ENCODE assay signal across 1 cellular context in the genomic region with DNA sequence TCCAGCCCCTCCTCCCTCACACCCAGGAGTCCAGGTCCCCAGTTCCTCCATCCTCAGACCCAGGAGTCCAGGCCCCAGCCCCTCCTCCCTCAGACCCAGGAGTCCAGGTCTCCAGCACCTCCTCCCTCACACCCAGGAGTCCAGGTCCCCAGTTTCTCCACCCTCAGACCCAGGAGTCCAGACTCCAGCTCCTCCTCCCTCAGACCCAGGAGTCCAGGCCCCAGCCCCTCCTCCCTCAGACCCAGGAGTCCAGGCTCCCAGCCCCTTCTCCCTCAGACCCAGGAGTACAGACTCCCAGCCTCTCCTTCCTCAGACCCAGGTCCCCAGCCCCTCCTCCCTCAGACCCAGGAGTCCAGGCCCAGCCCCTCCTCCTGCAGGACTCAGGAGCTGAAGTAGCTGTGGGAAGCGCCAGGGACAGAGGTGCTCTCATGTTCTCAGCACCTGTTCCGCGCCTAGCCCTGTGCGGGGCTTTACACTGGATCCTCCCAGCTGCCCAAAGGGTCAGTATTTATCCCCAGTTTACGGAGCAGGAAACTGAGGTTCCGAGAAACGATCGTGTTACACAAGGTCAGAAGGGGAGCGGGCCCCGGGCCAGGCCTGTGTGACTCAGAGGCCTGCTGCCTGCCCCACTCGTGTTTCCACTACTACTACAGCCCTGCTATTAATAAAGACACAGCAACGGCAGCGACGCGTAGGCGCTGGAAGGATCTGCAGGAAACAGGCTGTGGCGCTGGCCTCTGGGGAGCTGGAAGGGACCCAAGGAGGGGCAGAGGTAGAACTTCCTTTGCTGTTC.
A peak's percentile ranks its signal among the peaks of the same experiment; 100 is the strongest.
TF ChIP-seq lines count a peak whose summit lies in the region.

No MANE protein-coding gene starts in this region.

TF ChIP-seq in HepG2, 621 proteins besides CTCF, POLR2A, EP300 and RAD21 (continues in another document):
- TF ChIP-seq CENPT (CRISPR knock-in tag; IDR thresholded peaks at IDR 0.05; ENCODE audit: low read depth) (no peak), SMARCE1 (IDR thresholded peaks at IDR 0.05; ENCODE audit: borderline replicate concordance) (no peak), ZNF253 (CRISPR knock-in tag; IDR thresholded peaks at IDR 0.05; ENCODE audit: borderline replicate concordance) (no peak), ADNP (CRISPR knock-in tag; IDR thresholded peaks at IDR 0.05) (peak; percentile 39; the same call in 1 of the 2 replicates), ZMYM3 (CRISPR knock-in tag; IDR thresholded peaks at IDR 0.05) (peak; percentile 72), RNF2 (conservative IDR thresholded peaks at IDR 0.05; ENCODE audit: low read depth) (no peak), ZNF121 (CRISPR knock-in tag; IDR thresholded peaks at IDR 0.05) (0 out of 2 replicates have a peak, but pooled peaks have one; percentile 18), ZSCAN29 (CRISPR knock-in tag; conservative IDR thresholded peaks at IDR 0.05) (no peak), ZNF577 (CRISPR knock-in tag; IDR thresholded peaks at IDR 0.05; ENCODE audit: borderline replicate concordance, low read depth) (no peak), ZNF841 (CRISPR knock-in tag; IDR thresholded peaks at IDR 0.05; ENCODE audit: borderline replicate concordance) (no peak), IKZF5 (CRISPR knock-in tag; IDR thresholded peaks at IDR 0.05) (no peak), STAT5B (CRISPR knock-in tag; IDR thresholded peaks at IDR 0.05) (no peak), TFE3 (CRISPR knock-in tag; IDR thresholded peaks at IDR 0.05) (0 out of 2 replicates have a peak, but pooled peaks have one; percentile 4), ZMYM2 (CRISPR knock-in tag; IDR thresholded peaks at IDR 0.05) (peak; percentile 41; the same call in 1 of the 2 replicates), ZBTB46 (CRISPR knock-in tag; IDR thresholded peaks at IDR 0.05; ENCODE audit: borderline replicate concordance) (no peak), KDM1A (CRISPR knock-in tag; IDR thresholded peaks at IDR 0.05) (peak; percentile 69; the same call in 1 of the 2 replicates), MAZ (IDR thresholded peaks at IDR 0.05; ENCODE audit: borderline replicate concordance, low read depth, low read length) (no peak), MAZ (CRISPR knock-in tag; IDR thresholded peaks at IDR 0.05; ENCODE audit: low read depth) (no peak), MATR3 (CRISPR knock-in tag; IDR thresholded peaks at IDR 0.05) (no peak), MTERF4 (CRISPR knock-in tag; IDR thresholded peaks at IDR 0.05) (0 out of 2 replicates have a peak, but pooled peaks have one; percentile 46), ZNF678 (CRISPR knock-in tag; IDR thresholded peaks at IDR 0.05) (no peak), MTF1 (CRISPR knock-in tag; IDR thresholded peaks at IDR 0.05) (no peak), NR2F1 (CRISPR knock-in tag; IDR thresholded peaks at IDR 0.05) (0 out of 4 replicates have a peak, but pooled peaks of 1 of the 2 experiments have one; percentile 13), HNRNPK (IDR thresholded peaks at IDR 0.05; ENCODE audit: low read depth, low read length, poor library complexity, severe bottlenecking) (no peak), SP2 (CRISPR knock-in tag; IDR thresholded peaks at IDR 0.05) (no peak), ZNF629 (CRISPR knock-in tag; conservative IDR thresholded peaks at IDR 0.05) (peak; percentile 96), SALL1 (CRISPR knock-in tag; IDR thresholded peaks at IDR 0.05) (peak; percentile 20; the same call in 1 of the 2 replicates), KDM3A (CRISPR knock-in tag; IDR thresholded peaks at IDR 0.05; ENCODE audit: low read depth) (no peak), NR2F2 (IDR thresholded peaks at IDR 0.05; ENCODE audit: borderline replicate concordance, low read depth) (no peak), GABPB1 (CRISPR knock-in tag; IDR thresholded peaks at IDR 0.05) (peak; percentile 5; the same call in 1 of the 2 replicates), RBAK (CRISPR knock-in tag; IDR thresholded peaks at IDR 0.05) (no peak), ZNF331 (CRISPR knock-in tag; IDR thresholded peaks at IDR 0.05) (peak; percentile 23; the same call in 1 of the 2 replicates), TGIF2 (CRISPR knock-in tag; IDR thresholded peaks at IDR 0.05) (0 out of 2 replicates have a peak, but pooled peaks have one; percentile 24), NRL (CRISPR knock-in tag; IDR thresholded peaks at IDR 0.05; ENCODE audit: borderline replicate concordance) (no peak), ZSCAN22 (CRISPR knock-in tag; IDR thresholded peaks at IDR 0.05) (peak; percentile 97), RXRB (CRISPR knock-in tag; IDR thresholded peaks at IDR 0.05; ENCODE audit: borderline replicate concordance) (peak; percentile 32; the same call in 1 of the 2 replicates), TERF1 (CRISPR knock-in tag; IDR thresholded peaks at IDR 0.05) (no peak), ZNF549 (CRISPR knock-in tag; IDR thresholded peaks at IDR 0.05) (no peak)
- TF ChIP-seq, protein P1, sequence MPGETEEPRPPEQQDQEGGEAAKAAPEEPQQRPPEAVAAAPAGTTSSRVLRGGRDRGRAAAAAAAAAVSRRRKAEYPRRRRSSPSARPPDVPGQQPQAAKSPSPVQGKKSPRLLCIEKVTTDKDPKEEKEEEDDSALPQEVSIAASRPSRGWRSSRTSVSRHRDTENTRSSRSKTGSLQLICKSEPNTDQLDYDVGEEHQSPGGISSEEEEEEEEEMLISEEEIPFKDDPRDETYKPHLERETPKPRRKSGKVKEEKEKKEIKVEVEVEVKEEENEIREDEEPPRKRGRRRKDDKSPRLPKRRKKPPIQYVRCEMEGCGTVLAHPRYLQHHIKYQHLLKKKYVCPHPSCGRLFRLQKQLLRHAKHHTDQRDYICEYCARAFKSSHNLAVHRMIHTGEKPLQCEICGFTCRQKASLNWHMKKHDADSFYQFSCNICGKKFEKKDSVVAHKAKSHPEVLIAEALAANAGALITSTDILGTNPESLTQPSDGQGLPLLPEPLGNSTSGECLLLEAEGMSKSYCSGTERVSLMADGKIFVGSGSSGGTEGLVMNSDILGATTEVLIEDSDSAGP (CRISPR knock-in tag; IDR thresholded peaks at IDR 0.05; ENCODE audit: borderline replicate concordance) = 0 out of 2 replicates have a peak, but pooled peaks have one; percentile 38
- TF ChIP-seq, protein P2, sequence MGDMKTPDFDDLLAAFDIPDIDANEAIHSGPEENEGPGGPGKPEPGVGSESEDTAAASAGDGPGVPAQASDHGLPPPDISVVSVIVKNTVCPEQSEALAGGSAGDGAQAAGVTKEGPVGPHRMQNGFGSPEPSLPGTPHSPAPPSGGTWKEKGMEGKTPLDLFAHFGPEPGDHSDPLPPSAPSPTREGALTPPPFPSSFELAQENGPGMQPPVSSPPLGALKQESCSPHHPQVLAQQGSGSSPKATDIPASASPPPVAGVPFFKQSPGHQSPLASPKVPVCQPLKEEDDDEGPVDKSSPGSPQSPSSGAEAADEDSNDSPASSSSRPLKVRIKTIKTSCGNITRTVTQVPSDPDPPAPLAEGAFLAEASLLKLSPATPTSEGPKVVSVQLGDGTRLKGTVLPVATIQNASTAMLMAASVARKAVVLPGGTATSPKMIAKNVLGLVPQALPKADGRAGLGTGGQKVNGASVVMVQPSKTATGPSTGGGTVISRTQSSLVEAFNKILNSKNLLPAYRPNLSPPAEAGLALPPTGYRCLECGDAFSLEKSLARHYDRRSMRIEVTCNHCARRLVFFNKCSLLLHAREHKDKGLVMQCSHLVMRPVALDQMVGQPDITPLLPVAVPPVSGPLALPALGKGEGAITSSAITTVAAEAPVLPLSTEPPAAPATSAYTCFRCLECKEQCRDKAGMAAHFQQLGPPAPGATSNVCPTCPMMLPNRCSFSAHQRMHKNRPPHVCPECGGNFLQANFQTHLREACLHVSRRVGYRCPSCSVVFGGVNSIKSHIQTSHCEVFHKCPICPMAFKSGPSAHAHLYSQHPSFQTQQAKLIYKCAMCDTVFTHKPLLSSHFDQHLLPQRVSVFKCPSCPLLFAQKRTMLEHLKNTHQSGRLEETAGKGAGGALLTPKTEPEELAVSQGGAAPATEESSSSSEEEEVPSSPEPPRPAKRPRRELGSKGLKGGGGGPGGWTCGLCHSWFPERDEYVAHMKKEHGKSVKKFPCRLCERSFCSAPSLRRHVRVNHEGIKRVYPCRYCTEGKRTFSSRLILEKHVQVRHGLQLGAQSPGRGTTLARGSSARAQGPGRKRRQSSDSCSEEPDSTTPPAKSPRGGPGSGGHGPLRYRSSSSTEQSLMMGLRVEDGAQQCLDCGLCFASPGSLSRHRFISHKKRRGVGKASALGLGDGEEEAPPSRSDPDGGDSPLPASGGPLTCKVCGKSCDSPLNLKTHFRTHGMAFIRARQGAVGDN (CRISPR knock-in tag; IDR thresholded peaks at IDR 0.05) = peak; percentile 51
- TF ChIP-seq, protein P3, sequence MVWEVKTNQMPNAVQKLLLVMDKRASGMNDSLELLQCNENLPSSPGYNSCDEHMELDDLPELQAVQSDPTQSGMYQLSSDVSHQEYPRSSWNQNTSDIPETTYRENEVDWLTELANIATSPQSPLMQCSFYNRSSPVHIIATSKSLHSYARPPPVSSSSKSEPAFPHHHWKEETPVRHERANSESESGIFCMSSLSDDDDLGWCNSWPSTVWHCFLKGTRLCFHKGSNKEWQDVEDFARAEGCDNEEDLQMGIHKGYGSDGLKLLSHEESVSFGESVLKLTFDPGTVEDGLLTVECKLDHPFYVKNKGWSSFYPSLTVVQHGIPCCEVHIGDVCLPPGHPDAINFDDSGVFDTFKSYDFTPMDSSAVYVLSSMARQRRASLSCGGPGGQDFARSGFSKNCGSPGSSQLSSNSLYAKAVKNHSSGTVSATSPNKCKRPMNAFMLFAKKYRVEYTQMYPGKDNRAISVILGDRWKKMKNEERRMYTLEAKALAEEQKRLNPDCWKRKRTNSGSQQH (CRISPR knock-in tag; IDR thresholded peaks at IDR 0.05; ENCODE audit: low read depth) = 0 out of 2 replicates have a peak, but pooled peaks have one; percentile 33
- TF ChIP-seq, protein P4, sequence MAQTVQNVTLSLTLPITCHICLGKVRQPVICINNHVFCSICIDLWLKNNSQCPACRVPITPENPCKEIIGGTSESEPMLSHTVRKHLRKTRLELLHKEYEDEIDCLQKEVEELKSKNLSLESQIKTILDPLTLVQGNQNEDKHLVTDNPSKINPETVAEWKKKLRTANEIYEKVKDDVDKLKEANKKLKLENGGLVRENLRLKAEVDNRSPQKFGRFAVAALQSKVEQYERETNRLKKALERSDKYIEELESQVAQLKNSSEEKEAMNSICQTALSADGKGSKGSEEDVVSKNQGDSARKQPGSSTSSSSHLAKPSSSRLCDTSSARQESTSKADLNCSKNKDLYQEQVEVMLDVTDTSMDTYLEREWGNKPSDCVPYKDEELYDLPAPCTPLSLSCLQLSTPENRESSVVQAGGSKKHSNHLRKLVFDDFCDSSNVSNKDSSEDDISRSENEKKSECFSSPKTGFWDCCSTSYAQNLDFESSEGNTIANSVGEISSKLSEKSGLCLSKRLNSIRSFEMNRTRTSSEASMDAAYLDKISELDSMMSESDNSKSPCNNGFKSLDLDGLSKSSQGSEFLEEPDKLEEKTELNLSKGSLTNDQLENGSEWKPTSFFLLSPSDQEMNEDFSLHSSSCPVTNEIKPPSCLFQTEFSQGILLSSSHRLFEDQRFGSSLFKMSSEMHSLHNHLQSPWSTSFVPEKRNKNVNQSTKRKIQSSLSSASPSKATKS (CRISPR knock-in tag; IDR thresholded peaks at IDR 0.05) = no peak
